ENCODE assay signal across 9 cellular contexts in the genomic region with DNA sequence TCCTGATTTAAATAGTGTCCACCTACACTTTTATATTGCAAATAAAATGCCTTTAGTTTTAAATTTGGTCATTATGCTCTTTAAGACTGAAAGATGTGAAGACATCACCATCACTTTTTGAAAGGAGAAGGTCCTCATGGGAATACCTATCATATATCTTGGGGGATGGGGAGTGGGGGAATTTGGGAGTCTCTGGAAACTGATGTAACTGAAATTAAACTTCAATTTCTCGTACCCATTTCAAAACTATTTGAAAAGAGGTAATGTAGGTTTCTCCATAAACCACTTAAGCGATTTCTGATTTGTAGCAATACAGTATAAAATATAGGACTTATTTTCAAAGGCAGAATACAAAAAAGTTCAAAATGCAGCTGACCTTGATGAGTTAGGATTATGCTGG. TPM values are rescaled to one million over a fixed set of nuclear protein-coding genes. Genes with fewer than 3 reads are reported as not detected.
DNase-seq lines count a peak whose midpoint lies in the region; ATAC-seq and TF ChIP-seq lines count a peak whose summit lies in the region.
"Had no signal": no experiment of that assay in that cellular context is flagged by ENCODE, and none has a peak within 500 bp of the region (broad histone marks: within the 10 kb centered on the region; RNA-seq: fewer than 3 reads in every experiment).

No MANE protein-coding gene starts in this region.

- H3K27ac Mint-ChIP-seq in MCF 10A (ENCODE audit: low read depth, unreplicated experiment) = peak overlapping the region; percentile 99
- H3K27ac Mint-ChIP-seq in naive B cell = peak overlapping the region in 1 of 6 donors; percentile 9

- H3K4me2 ChIP-seq in BLaER1 treated with 17β-estradiol and CSF1 and Interleukin-3, amounts not matched to agents 10 nM and 100 nM = peak overlapping the region; percentile 75 to 98 (median 89); a peak in 21 of 22 replicates
- peak overlapping the region; percentile 93 for H3K4me2 ChIP-seq in IMR-90 (ENCODE audit: low read depth, low read length)

- H3K4ac ChIP-seq in IMR-90 (ENCODE audit: low read depth, low read length) = no peak overlapping the region

- DNase-seq in IMR-90 = no peak
- peak; percentile 1 for DNase-seq in MCF 10A (ENCODE audit: unreplicated experiment)
- DNase-seq in naive B cell = no peak
- no peak for DNase-seq in substantia nigra (lab: John Stamatoyannopoulos, UW)
- no peak for DNase-seq in middle frontal gyrus (ENCODE audit: extremely low spot score, low spot score)
- no peak for DNase-seq in NAMALWA (ENCODE audit: low spot score)
- DNase-seq: NK-92 treated with Interleukin-12 subunit alpha and Interleukin-12 subunit beta, amount 100 ng/mL, for 24 hours had no signal

- H3K23ac ChIP-seq in IMR-90 (ENCODE audit: low read depth, low read length) = no peak overlapping the region

- intact Hi-C loops in IMR-90 (cut with micrococcal nuclease) (no loop called here), MCF 10A (cut with micrococcal nuclease) (loop anchor here (10.0 kb wide), 1 partner anchor 759 kb away; the partner anchor contains the start of genes SASS6 and TRMT13)

- peaks cover 4 to 48% (median 35%) of the 10 kb centered on the region in 11 experiments; a peak in 20 of 22 replicates for H3K36me3 ChIP-seq in BLaER1 treated with 17β-estradiol and CSF1 and Interleukin-3, amounts not matched to agents 10 nM and 100 nM
- H3K36me3 ChIP-seq in IMR-90 (ENCODE audit: control insufficient read depth, insufficient read depth, low read length) = no peaks in the 10 kb centered on the region

- WGBS in IMR-90 (ENCODE audit: extremely low coverage in 2 of 2, insufficient read length in 1 of 2), 2 experiments = no CpG with 5 or more reads among the region's 2 CpGs

- H3K27ac ChIP-seq in BLaER1 treated with 17β-estradiol and CSF1 and Interleukin-3, amounts not matched to agents 10 nM and 100 nM = peak overlapping the region in 6 of 11 experiments; percentile 90 to 96 (median 95); a peak in 8 of 22 replicates
- H3K27ac ChIP-seq in IMR-90 (ENCODE audit: insufficient read depth, low read length) (no peak overlapping the region), substantia nigra (ENCODE audit: low read depth, low read length, poor library complexity, severe bottlenecking) (no peak overlapping the region)

- H3K9me3 ChIP-seq in BLaER1 treated with 17β-estradiol and CSF1 and Interleukin-3, amounts not matched to agents 10 nM and 100 nM (replicated peaks in 1 of 11) = peaks cover 28 to 39% (median 36%) of the 10 kb centered on the region in 11 experiments
- H3K9me3 ChIP-seq in IMR-90 (ENCODE audit: control insufficient read depth, insufficient read depth, low read length) = peaks cover 6% of the 10 kb centered on the region; the same call in 1 of the 2 replicates

- H3K14ac ChIP-seq in IMR-90 (replicated peaks; ENCODE audit: low read depth, low read length) = no peak overlapping the region

- H3K4me1 ChIP-seq in BLaER1 treated with 17β-estradiol and CSF1 and Interleukin-3, amounts not matched to agents 10 nM and 100 nM = peaks cover 26 to 39% (median 32%) of the 10 kb centered on the region in 10 experiments
- no peaks in the 10 kb centered on the region; the same call in 1 of the 2 replicates for H3K4me1 ChIP-seq in IMR-90 (ENCODE audit: control insufficient read depth, insufficient read depth, low read length)

- no peak overlapping the region for H2BK20ac ChIP-seq in IMR-90 (ENCODE audit: low read depth, low read length)

- H2BK120ac ChIP-seq in IMR-90 (ENCODE audit: low read depth, low read length) = no peak overlapping the region

- no peak overlapping the region for H2BK15ac ChIP-seq in IMR-90 (ENCODE audit: low read depth, low read length)

- H3K9me1 ChIP-seq in IMR-90 (ENCODE audit: insufficient read depth, low read length) = peaks cover 3% of the 10 kb centered on the region; the same call in 1 of the 2 replicates

- H3K9ac ChIP-seq in BLaER1 treated with 17β-estradiol and CSF1 and Interleukin-3, amounts not matched to agents 10 nM and 100 nM = peak overlapping the region in 10 of 11 experiments; percentile 66 to 96 (median 94); a peak in 17 of 22 replicates
- no peak overlapping the region; the same call in 1 of the 2 replicates for H3K9ac ChIP-seq in IMR-90 (ENCODE audit: low read depth, low read length)

- ATAC-seq in IMR-90 (ENCODE audit: low read depth) (no peak), naive B cell (ENCODE audit: low read depth in 2 of 2) (no peak), GM21576 (IDR thresholded peaks at IDR 0.05; ENCODE audit: unreplicated experiment) (no peak)

- H4K8ac ChIP-seq in IMR-90 (ENCODE audit: low read depth in 2 of 2, low read length in 2 of 2) = no peak overlapping the region

- H3K4me3 Mint-ChIP-seq in MCF 10A (ENCODE audit: unreplicated experiment) (peak overlapping the region; percentile 96), naive B cell (peak overlapping the region in 6 of 8 donors; percentile 32 to 83 (median 64))

- H2AK9ac ChIP-seq in IMR-90 (replicated peaks; ENCODE audit: low read depth, low read length, poor library complexity) = no peak overlapping the region

- H3K18ac ChIP-seq in IMR-90 (ENCODE audit: low read depth, low read length) = no peak overlapping the region

- no peak overlapping the region for H4K91ac ChIP-seq in IMR-90 (ENCODE audit: insufficient read depth, low read depth, low read length)

- POLR2A ChIA-PET in IMR-90 (lab: Charles Lee; ENCODE audit: unreplicated experiment) (no interaction called here), MCF 10A (lab: Yijun Ruan, JAX) (interaction anchor here (0.6 to 5.0 kb wide), 13 partner anchors 11 to 924 kb away, joined by 3 to 139 read pairs (median 8); partner anchors contain the start of genes CDC14A, DBT, SLC35A3 and TRMT13)

- CTCF ChIA-PET in IMR-90 (lab: Yijun Ruan, JAX) = no interaction called here
- CTCF ChIA-PET in MCF 10A (lab: Yijun Ruan, JAX) = interaction anchor here (1.7 to 1.9 kb wide), 2 partner anchors 8 to 394 kb away, joined by 6 to 20 read pairs; no protein-coding TSS in a partner anchor

- H3K56ac ChIP-seq in IMR-90 (ENCODE audit: extremely low read depth, insufficient read depth, low read length) = no peak overlapping the region

- no peak for TF ChIP-seq CTCF in IMR-90 (conservative IDR thresholded peaks at IDR 0.05; ENCODE audit: low read depth, low read length)
- TF ChIP-seq CTCF in MCF 10A (IDR thresholded peaks at IDR 0.05; ENCODE audit: unreplicated experiment) = no peak

- H3K36me3 Mint-ChIP-seq in MCF 10A (ENCODE audit: insufficient read depth, unreplicated experiment) (peaks cover 6% of the 10 kb centered on the region), naive B cell (peaks cover 0 to 9% of the 10 kb centered on the region in 2 donors)

- TF ChIP-seq RAD21 in IMR-90 (IDR thresholded peaks at IDR 0.05; ENCODE audit: low read length) = no peak

- dilution Hi-C loops in IMR-90 (cut with HindIII; ENCODE audit: low sequenced_read_pairs, unreplicated experiment) = loop anchor here (25.0 kb wide), 1 partner anchor 431 kb away; no protein-coding TSS in a partner anchor

- peaks cover 0 to 40% of the 10 kb centered on the region in 2 experiments; a peak in 3 of 4 replicates for H3K79me1 ChIP-seq in IMR-90 (ENCODE audit: low read depth in 1 of 2, low read length in 2 of 2)

- TF ChIP-seq POLR2A in IMR-90 (IDR thresholded peaks at IDR 0.05; ENCODE audit: low read depth, low read length) = no peak

- H4K5ac ChIP-seq in IMR-90 (ENCODE audit: low read depth, low read length) = no peak overlapping the region

- H3K4me1 Mint-ChIP-seq in MCF 10A (ENCODE audit: insufficient read depth, unreplicated experiment) (peaks cover 6% of the 10 kb centered on the region), naive B cell (peaks cover 26 to 30% (median 28%) of the 10 kb centered on the region in 3 donors)

- H3K4me3 ChIP-seq in BLaER1 treated with 17β-estradiol and CSF1 and Interleukin-3, amounts not matched to agents 10 nM and 100 nM = peak overlapping the region in 9 of 10 experiments; percentile 84 to 98 (median 91); a peak in 18 of 20 replicates
- H3K4me3 ChIP-seq in IMR-90 (ENCODE audit: insufficient read depth, low read depth, low read length) = peak overlapping the region; percentile 69; the same call in 1 of the 2 replicates

- H2AFZ ChIP-seq in IMR-90 (replicated peaks; ENCODE audit: low read length, poor library complexity) = no peak overlapping the region

- H4K20me1 ChIP-seq in BLaER1 treated with 17β-estradiol and CSF1 and Interleukin-3, amounts not matched to agents 10 nM and 100 nM = peaks cover 0 to 9% (median 3%) of the 10 kb centered on the region in 11 experiments; a peak in 5 of 22 replicates
- H4K20me1 ChIP-seq in IMR-90 (ENCODE audit: insufficient read depth, low read length) = no peaks in the 10 kb centered on the region

- BruUV-seq in IMR-90 (replicated peaks; lab: Mats Ljungman, UMichigan) (TSS peak; percentile 40), MCF 10A (replicated peaks; lab: Mats Ljungman, UMichigan) (no TSS peak)

- H2AK5ac ChIP-seq in IMR-90 (ENCODE audit: low read depth, low read length) = no peak overlapping the region

- in situ Hi-C loops in IMR-90 (cut with MboI; ENCODE audit: low sequenced_read_pairs) = loop anchor here (25.0 kb wide), 1 partner anchor 631 kb away; the partner anchor contains the start of gene RTCA

- H3K27me3 Mint-ChIP-seq in MCF 10A (ENCODE audit: insufficient read depth, unreplicated experiment) (no peaks in the 10 kb centered on the region), naive B cell (no peaks in the 10 kb centered on the region)

- H3K27me3 ChIP-seq in BLaER1 treated with 17β-estradiol and CSF1 and Interleukin-3, amounts not matched to agents 10 nM and 100 nM = no peaks in the 10 kb centered on the region
- H3K27me3 ChIP-seq in IMR-90 (ENCODE audit: control insufficient read depth, insufficient read depth, low read length) = no peaks in the 10 kb centered on the region

- H3K9me3 Mint-ChIP-seq in MCF 10A (ENCODE audit: unreplicated experiment) (peaks cover 8% of the 10 kb centered on the region), naive B cell (peaks cover 0 to 23% (median 16%) of the 10 kb centered on the region in 7 donors)

- H2BK5ac ChIP-seq in IMR-90 (ENCODE audit: low read depth, low read length, poor library complexity, severe bottlenecking) = peak overlapping the region; percentile 20

TF ChIP-seq in IMR-90, 13 proteins besides CTCF, POLR2A, EP300 and RAD21:
- no peak for TF ChIP-seq RFX5 (IDR thresholded peaks at IDR 0.05; ENCODE audit: low read depth, low read length)

RNA-seq across cellular contexts. Expression of gene EXTL2, which starts 0.9 kb away (rescaled TPM):
- total RNA-seq in IMR-90 (2012; rRNA removed) = 26.4 and 27.6 TPM in 2 replicates
- 19.2 and 24.9 TPM in 2 replicates for polyA plus RNA-seq in IMR-90 (2012; rRNA removed)
- polyA plus RNA-seq in IMR-90 (2012; cell fraction: cytosol; rRNA removed) = 5.0 and 6.2 TPM in 2 replicates
- polyA plus RNA-seq in IMR-90 (2012; cell fraction: nucleus; rRNA removed; ENCODE audit: low replicate concordance) = 5.3 and 39.8 TPM in 2 replicates
- total RNA-seq in MCF 10A (2022) = 10.2 and 15.2 TPM in 2 replicates
- 1 to 10 TPM; 2.0 to 5.8 (median 2.4) TPM for polyA plus RNA-seq in naive B cell (ENCODE audit: low read depth in 6 of 6)

RNA-seq across cellular contexts. Expression of gene SLC30A7, which starts 2.2 kb away (rescaled TPM):
- total RNA-seq in IMR-90 (2012; rRNA removed) = 60.2 and 87.2 TPM in 2 replicates
- 5.1 and 8.4 TPM in 2 replicates for polyA plus RNA-seq in IMR-90 (2012; rRNA removed)
- 1.5 and 1.9 TPM in 2 replicates for polyA plus RNA-seq in IMR-90 (2012; cell fraction: cytosol; rRNA removed)
- polyA plus RNA-seq in IMR-90 (2012; cell fraction: nucleus; rRNA removed; ENCODE audit: low replicate concordance) = 2.5 and 12.1 TPM in 2 replicates
- total RNA-seq in MCF 10A (2022) = 55.0 and 59.5 TPM in 2 replicates
- 10 to 100 TPM in 1 of 6 donors, 1 to 10 TPM in 4, under 1 TPM in 1; 0.68 to 10.2 (median 8.4) TPM for polyA plus RNA-seq in naive B cell (ENCODE audit: low read depth in 6 of 6)

Comparison
In these comparisons a context has a peak if more than half of its experiments do, and no peak if none do; other contexts are left out.
1. H3K27ac ChIP-seq: peak in BLaER1 treated with 17β-estradiol and CSF1 and Interleukin-3, amounts not matched to agents 10 nM and 100 nM (6 of 11); none in IMR-90 (single experiment) and substantia nigra (single experiment).